In genomic region chr11:83713701-83714100, GRCh38 we compare ENCODE assay signal across 16 cellular contexts.
DNase-seq lines count a peak whose midpoint lies in the region; ATAC-seq and TF ChIP-seq lines count a peak whose summit lies in the region.
"Had no signal": no experiment of that assay in that cellular context is flagged by ENCODE, and none has a peak within 500 bp of the region (broad histone marks: within the 10 kb centered on the region; RNA-seq: fewer than 3 reads in every experiment).

No MANE protein-coding gene starts in this region.

- DNase-seq in AG10803 (ENCODE audit: low read depth), result peak; percentile 48
- peak; percentile 43 for DNase-seq in NCI-H1694 (lab: John Stamatoyannopoulos, UW)
- DNase-seq in choroid plexus epithelial cell (ENCODE audit: low read depth), result peak; percentile 67
- peak; percentile 2 for DNase-seq in myocyte (ENCODE audit: low read depth)
- no peak for DNase-seq in CD1c-positive myeloid dendritic cell (ENCODE audit: extremely low spot score)
- no peak for DNase-seq in activated naive CD8-positive, alpha-beta T cell treated with anti-CD3 and anti-CD28 coated beads, Interleukin-2, amount 50 U/mL, for 24 hours
- DNase-seq: activated CD4-positive, alpha-beta T cell treated with anti-CD3 and anti-CD28 coated beads for 4 hours; activated naive CD8-positive, alpha-beta T cell treated with anti-CD3 and anti-CD28 coated beads for 36 hours; dermis blood vessel endothelial cell; midbrain; NCI-H187; SHP77 had no signal

- TF ChIP-seq CTCF in AG10803 (conservative IDR thresholded peaks at IDR 0.05; ENCODE audit: low read length), result no peak
- no peak for TF ChIP-seq CTCF in choroid plexus epithelial cell (conservative IDR thresholded peaks at IDR 0.05; ENCODE audit: low read depth, low read length)

- H3K4me3 ChIP-seq in AG10803 (ENCODE audit: low read length) (no peak overlapping the region), choroid plexus epithelial cell (ENCODE audit: low read depth, low read length) (no peak overlapping the region)

- H3K27me3 Mint-ChIP-seq in activated naive CD8-positive, alpha-beta T cell treated with anti-CD3 and anti-CD28 coated beads, Interleukin-2, amount 50 U/mL, for 24 hours, result no peaks in the 10 kb centered on the region
- H3K27me3 Mint-ChIP-seq: activated naive CD8-positive, alpha-beta T cell treated with anti-CD3 and anti-CD28 coated beads for 36 hours had no signal

- ATAC-seq in GM21528 (IDR thresholded peaks at IDR 0.05; ENCODE audit: low FRiP score, unreplicated experiment), result no peak
- no peak for ATAC-seq in GM21529 (IDR thresholded peaks at IDR 0.05; ENCODE audit: unreplicated experiment)
- no peak for ATAC-seq in activated naive CD8-positive, alpha-beta T cell treated with anti-CD3 and anti-CD28 coated beads, Interleukin-2, amount 50 U/mL, for 24 hours

- no peaks in the 10 kb centered on the region for H3K9me3 Mint-ChIP-seq in activated naive CD8-positive, alpha-beta T cell treated with anti-CD3 and anti-CD28 coated beads, Interleukin-2, amount 50 U/mL, for 24 hours
- H3K9me3 Mint-ChIP-seq: activated naive CD8-positive, alpha-beta T cell treated with anti-CD3 and anti-CD28 coated beads for 36 hours; T-helper 2 cell treated with Interferon-gamma antibody and Interleukin-4, amounts not matched to agents 5 μg/mL and 100 μg/mL, for 36 hours had no signal

- H3K4me3 Mint-ChIP-seq in activated naive CD8-positive, alpha-beta T cell treated with anti-CD3 and anti-CD28 coated beads, Interleukin-2, amount 50 U/mL, for 24 hours, result no peak overlapping the region
- H3K4me3 Mint-ChIP-seq: activated naive CD8-positive, alpha-beta T cell treated with anti-CD3 and anti-CD28 coated beads for 36 hours; B cell; T-helper 2 cell treated with Interferon-gamma antibody and Interleukin-4, amounts not matched to agents 5 μg/mL and 100 μg/mL, for 36 hours had no signal

- H3K4me1 Mint-ChIP-seq in activated naive CD8-positive, alpha-beta T cell treated with anti-CD3 and anti-CD28 coated beads, Interleukin-2, amount 50 U/mL, for 24 hours, result no peaks in the 10 kb centered on the region
- H3K4me1 Mint-ChIP-seq: activated naive CD8-positive, alpha-beta T cell treated with anti-CD3 and anti-CD28 coated beads for 36 hours; B cell had no signal

- H3K36me3 Mint-ChIP-seq in activated naive CD8-positive, alpha-beta T cell treated with anti-CD3 and anti-CD28 coated beads, Interleukin-2, amount 50 U/mL, for 24 hours (ENCODE audit: low read depth), result no peaks in the 10 kb centered on the region
- H3K36me3 Mint-ChIP-seq: activated naive CD8-positive, alpha-beta T cell treated with anti-CD3 and anti-CD28 coated beads for 36 hours had no signal

- H3K27ac Mint-ChIP-seq in activated naive CD8-positive, alpha-beta T cell treated with anti-CD3 and anti-CD28 coated beads, Interleukin-2, amount 50 U/mL, for 24 hours, result no peak overlapping the region
- H3K27ac Mint-ChIP-seq: activated naive CD8-positive, alpha-beta T cell treated with anti-CD3 and anti-CD28 coated beads for 36 hours; B cell; T-helper 2 cell treated with Interferon-gamma antibody and Interleukin-4, amounts not matched to agents 5 μg/mL and 100 μg/mL, for 36 hours had no signal

Comparison
In these comparisons a context has a peak if more than half of its experiments do, and no peak if none do; other contexts are left out.
1. DNase-seq: peak in AG10803 (single experiment), NCI-H1694 (single experiment), choroid plexus epithelial cell (single experiment) and myocyte (single experiment); none in CD1c-positive myeloid dendritic cell (single experiment) and activated naive CD8-positive, alpha-beta T cell treated with anti-CD3 and anti-CD28 coated beads, Interleukin-2, amount 50 U/mL, for 24 hours (single experiment).